ENCODE assay signal across 16 cellular contexts in genomic region chr2:202060218-202060617, GRCh38. TPM values are rescaled to one million over a fixed set of nuclear protein-coding genes. Genes with fewer than 3 reads are reported as not detected.
DNase-seq lines count a peak whose midpoint lies in the region; ATAC-seq, FAIRE-seq and TF ChIP-seq lines count a peak whose summit lies in the region.
"Had no signal": no experiment of that assay in that cellular context is flagged by ENCODE, and none has a peak within 500 bp of the region (broad histone marks: within the 10 kb centered on the region; RNA-seq: fewer than 3 reads in every experiment).

No MANE protein-coding gene starts in this region.

- H4K20me1 ChIP-seq in PC-9 (ENCODE audit: insufficient read depth): no peaks in the 10 kb centered on the region
- H4K20me1 ChIP-seq: BLaER1 treated with 17β-estradiol and CSF1 and Interleukin-3, amounts not matched to agents 10 nM and 100 nM had no signal

- TF ChIP-seq CTCF in GM12874 (IDR thresholded peaks at IDR 0.05; ENCODE audit: insufficient read depth, low read depth, low read length) (peak; percentile 11; the same call in 1 of the 2 replicates), PC-9 (conservative IDR thresholded peaks at IDR 0.05) (peak; percentile 46; the same call in 1 of the 2 replicates), fibroblast of villous mesenchyme (IDR thresholded peaks at IDR 0.05; ENCODE audit: insufficient read depth, low read depth, low read length) (peak; percentile 41), psoas muscle (IDR thresholded peaks at IDR 0.05) (no peak), GM20000 (IDR thresholded peaks at IDR 0.05; ENCODE audit: extremely low read depth, missing control alignments) (no peak)

- no peak overlapping the region for H3K4me3 ChIP-seq in PC-9
- H3K4me3 ChIP-seq in fibroblast of villous mesenchyme (ENCODE audit: low read depth, low read length): no peak overlapping the region
- no peak overlapping the region for H3K4me3 ChIP-seq in psoas muscle
- H3K4me3 ChIP-seq: BLaER1 treated with 17β-estradiol and CSF1 and Interleukin-3, amounts not matched to agents 10 nM and 100 nM; heart left ventricle; uterus had no signal

- no peak overlapping the region for H2AFZ ChIP-seq in PC-9

- H3K9me3 ChIP-seq in PC-9 (ENCODE audit: insufficient read depth, low read depth) (no peaks in the 10 kb centered on the region), psoas muscle (no peaks in the 10 kb centered on the region)
- H3K9me3 ChIP-seq: BLaER1 treated with 17β-estradiol and CSF1 and Interleukin-3, amounts not matched to agents 10 nM and 100 nM; heart left ventricle; uterus had no signal

- no peaks in the 10 kb centered on the region for H3K27me3 ChIP-seq in PC-9 (ENCODE audit: insufficient read depth, low read depth)
- H3K27me3 ChIP-seq in psoas muscle (ENCODE audit: insufficient read depth in 3 of 3, low read length in 2 of 3): no peaks in the 10 kb centered on the region
- H3K27me3 ChIP-seq: BLaER1 treated with 17β-estradiol and CSF1 and Interleukin-3, amounts not matched to agents 10 nM and 100 nM had no signal

- H3K79me2 ChIP-seq in PC-9 (ENCODE audit: low read depth): no peaks in the 10 kb centered on the region

- POLR2A ChIA-PET in PC-9 (lab: Charles Lee; ENCODE audit: unreplicated experiment): no interaction called here

- intact Hi-C loops in PC-9 (cut with micrococcal nuclease; ENCODE audit: unreplicated experiment) (no loop called here), psoas muscle (cut with DNase I) (no loop called here)

- H3K4me2 ChIP-seq in PC-9: no peak overlapping the region
- H3K4me2 ChIP-seq: BLaER1 treated with 17β-estradiol and CSF1 and Interleukin-3, amounts not matched to agents 10 nM and 100 nM had no signal

- H3K4me1 ChIP-seq in PC-9 (replicated peaks; ENCODE audit: insufficient read depth) (no peaks in the 10 kb centered on the region), psoas muscle (peaks cover 12% of the 10 kb centered on the region)
- H3K4me1 ChIP-seq: BLaER1 treated with 17β-estradiol and CSF1 and Interleukin-3, amounts not matched to agents 10 nM and 100 nM; uterus had no signal

- H3K36me3 ChIP-seq in PC-9 (ENCODE audit: low read depth) (no peaks in the 10 kb centered on the region), psoas muscle (ENCODE audit: insufficient read depth in 1 of 2, low read depth in 1 of 2) (no peaks in the 10 kb centered on the region)
- H3K36me3 ChIP-seq: BLaER1 treated with 17β-estradiol and CSF1 and Interleukin-3, amounts not matched to agents 10 nM and 100 nM; heart left ventricle; uterus had no signal

- no peaks in the 10 kb centered on the region for H3F3A ChIP-seq in PC-9 (ENCODE audit: insufficient read depth, low read depth)

- H3K27ac ChIP-seq in PC-9: no peak overlapping the region
- H3K27ac ChIP-seq in psoas muscle: no peak overlapping the region
- H3K27ac ChIP-seq: BLaER1 treated with 17β-estradiol and CSF1 and Interleukin-3, amounts not matched to agents 10 nM and 100 nM; heart left ventricle; uterus had no signal

- BruUV-seq in PC-9 (replicated peaks; lab: Mats Ljungman, UMichigan): no TSS peak

- FAIRE-seq in frontal cortex (lab: Jason Lieb, UNC): no peak
- FAIRE-seq: H54 had no signal

- H3K9me2 ChIP-seq in PC-9 (ENCODE audit: insufficient read depth): no peaks in the 10 kb centered on the region

- DNase-seq in ACHN (peak; percentile 15), PC-9 (no peak), fibroblast of villous mesenchyme (ENCODE audit: low read depth) (no peak), psoas muscle (no peak), GM20000 (ENCODE audit: low spot score) (no peak), frontal cortex (ENCODE audit: low spot score in 2 of 2) (no peak)
- DNase-seq in activated effector memory CD4-positive, alpha-beta T cell treated with anti-CD3 and anti-CD28 coated beads, Interleukin-2, amount 50 U/mL, for 16 hours: no peak
- DNase-seq: activated CD8-positive, alpha-beta memory T cell treated with anti-CD3 and anti-CD28 coated beads, Interleukin-2, amount 50 U/mL, for 48 hours; heart left ventricle; natural killer cell; NCI-H2081; uterus had no signal

- in situ Hi-C loops in ACHN (cut with HindIII; ENCODE audit: low pct_ligation_motif_present, low pct_unique_long_range_greater_than_20kb, low sequenced_read_pairs): no loop called here

- 89 to 93% (median 92%) methylated on average over 3 of the region's 3 CpGs for WGBS in psoas muscle, 3 donors

- CTCF ChIA-PET in PC-9 (lab: Charles Lee): no interaction called here

- ATAC-seq in psoas muscle: no peak
- ATAC-seq: heart left ventricle, left lobe of liver, natural killer cell had no signal

RNA-seq across cellular contexts. Expression of gene KIAA2012, which starts 12.8 kb away (rescaled TPM):
- total RNA-seq in PC-9 (2021): not detected in 2 replicates
- total RNA-seq in fibroblast of villous mesenchyme: under 0.01 TPM in 2 replicates
- under 1 TPM in 1 of 4 donors, not detected in 3; 0.06 TPM for total RNA-seq in psoas muscle
- under 1 TPM in 1 of 3 donors, not detected in 2; 0.03 TPM for polyA plus RNA-seq in psoas muscle
- total RNA-seq in frontal cortex: 0.82 TPM
- total RNA-seq: natural killer cell had no signal
- polyA plus RNA-seq: heart left ventricle had no signal

RNA-seq across cellular contexts. Expression of gene FZD7, which starts 26.6 kb away (rescaled TPM):
- total RNA-seq in PC-9 (2021): 26.8 and 30.9 TPM in 2 replicates
- 14.7 and 43.8 TPM in 2 replicates for total RNA-seq in fibroblast of villous mesenchyme
- 10 to 100 TPM in 2 of 4 donors, 1 to 10 TPM in 2; 4.1 to 32.1 (median 9.9) TPM for total RNA-seq in psoas muscle
- polyA plus RNA-seq in psoas muscle: 10 to 100 TPM in 1 of 3 donors, 1 to 10 TPM in 2; 1.8 to 14.4 (median 3.7) TPM
- 15.5 TPM for total RNA-seq in frontal cortex

Comparison
In these comparisons a context has a peak if more than half of its experiments do, and no peak if none do; other contexts are left out.
1. CTCF ChIP-seq: peak in GM12874 (single experiment), PC-9 (single experiment) and fibroblast of villous mesenchyme (single experiment); none in psoas muscle (single experiment) and GM20000 (single experiment).